14 cellular contexts compared by ENCODE assay signal in genomic region chr2:1686784-1687105, GRCh38. TPM values are rescaled to one million over a fixed set of nuclear protein-coding genes. Genes with fewer than 3 reads are reported as not detected.
A peak's percentile ranks its signal among the peaks of the same experiment; 100 is the strongest.
DNase-seq lines count a peak whose midpoint lies in the region; FAIRE-seq lines count a peak whose summit lies in the region.
"Had no signal": no experiment of that assay in that cellular context is flagged by ENCODE, and none has a peak within 500 bp of the region (broad histone marks: within the 10 kb centered on the region; RNA-seq: fewer than 3 reads in every experiment).

No MANE protein-coding gene starts in this region.

- no peak for DNase-seq in HTR-8/SVneo (ENCODE audit: insufficient read length, low spot score)
- DNase-seq in adipocyte (ENCODE audit: low read depth) = peak; percentile 80
- DNase-seq in kidney tubule cell (ENCODE audit: low spot score) = peak; percentile 82
- peak; percentile 33 for DNase-seq in renal cortical epithelial cell (ENCODE audit: low read depth)
- no peak for DNase-seq in immature natural killer cell
- no peak for DNase-seq in NCI-H2107 treated with DMSO at 0.1 percent for 48 hours (lab: John Stamatoyannopoulos, UW; ENCODE audit: unreplicated experiment)
- no peak for DNase-seq in NCI-H524 (lab: John Stamatoyannopoulos, UW)
- no peak for DNase-seq in COLO668 (lab: John Stamatoyannopoulos, UW; ENCODE audit: unreplicated experiment)
- DNase-seq: activated naive CD4-positive, alpha-beta T cell treated with anti-CD3 and anti-CD28 coated beads for 36 hours; C1 segment of cervical spinal cord; NCI-H1092; NCI-H345; right cardiac atrium; RPMI8226 had no signal

- no peaks in the 10 kb centered on the region for H3K4me1 Mint-ChIP-seq in immature natural killer cell

- peaks cover 0 to 6% (median 2%) of the 10 kb centered on the region in 3 donors for H3K27me3 Mint-ChIP-seq in immature natural killer cell (ENCODE audit: low read depth in 3 of 3)

- H3K9me3 Mint-ChIP-seq in immature natural killer cell = no peaks in the 10 kb centered on the region
- H3K9me3 Mint-ChIP-seq: activated naive CD4-positive, alpha-beta T cell treated with anti-CD3 and anti-CD28 coated beads for 36 hours had no signal

- H3K4me3 Mint-ChIP-seq in immature natural killer cell = no peak overlapping the region
- H3K4me3 Mint-ChIP-seq: activated naive CD4-positive, alpha-beta T cell treated with anti-CD3 and anti-CD28 coated beads for 36 hours had no signal

- no peaks in the 10 kb centered on the region for H3K27me3 ChIP-seq in adipocyte (replicated peaks; ENCODE audit: control insufficient read depth, insufficient read depth, low read length)

- peak; percentile 91 for FAIRE-seq in HTR-8/SVneo (lab: Jason Lieb, UNC)

- H3K27ac Mint-ChIP-seq in immature natural killer cell = no peak overlapping the region
- H3K27ac Mint-ChIP-seq: activated naive CD4-positive, alpha-beta T cell treated with anti-CD3 and anti-CD28 coated beads for 36 hours had no signal

- H3K4me3 ChIP-seq in adipocyte (ENCODE audit: low read length) = no peak overlapping the region

- no peaks in the 10 kb centered on the region for H3K9me3 ChIP-seq in adipocyte (ENCODE audit: control insufficient read depth, low read length)

- H3K9ac ChIP-seq in adipocyte (ENCODE audit: low read length) = no peak overlapping the region

- H3K4me1 ChIP-seq in adipocyte (ENCODE audit: control insufficient read depth, insufficient read depth, low read length) = peaks cover 28% of the 10 kb centered on the region

- H3K36me3 ChIP-seq in adipocyte (ENCODE audit: control insufficient read depth, insufficient read depth, low read length, severe bottlenecking) = peaks cover 88% of the 10 kb centered on the region

- H3K36me3 Mint-ChIP-seq in immature natural killer cell = no peaks in the 10 kb centered on the region

RNA-seq across cellular contexts. Expression of gene PXDN, which starts 57.6 kb away (rescaled TPM):
- 243 and 291 TPM in 2 replicates for total RNA-seq in renal cortical epithelial cell
- 1 to 10 TPM in 1 of 3 donors, under 1 TPM in 1, not detected in 1; 0.93 to 1.0 TPM for polyA plus RNA-seq in immature natural killer cell

Comparison
In these comparisons a context has a peak if more than half of its experiments do, and no peak if none do; other contexts are left out.
1. DNase-seq: peak in adipocyte (single experiment), kidney tubule cell (single experiment) and renal cortical epithelial cell (single experiment); none in HTR-8/SVneo (single experiment), immature natural killer cell (0 of 3), NCI-H2107 treated with DMSO at 0.1 percent for 48 hours (single experiment), NCI-H524 (0 of 2) and COLO668 (single experiment).